ENCODE assay signal across 8 cellular contexts in the genomic region with DNA sequence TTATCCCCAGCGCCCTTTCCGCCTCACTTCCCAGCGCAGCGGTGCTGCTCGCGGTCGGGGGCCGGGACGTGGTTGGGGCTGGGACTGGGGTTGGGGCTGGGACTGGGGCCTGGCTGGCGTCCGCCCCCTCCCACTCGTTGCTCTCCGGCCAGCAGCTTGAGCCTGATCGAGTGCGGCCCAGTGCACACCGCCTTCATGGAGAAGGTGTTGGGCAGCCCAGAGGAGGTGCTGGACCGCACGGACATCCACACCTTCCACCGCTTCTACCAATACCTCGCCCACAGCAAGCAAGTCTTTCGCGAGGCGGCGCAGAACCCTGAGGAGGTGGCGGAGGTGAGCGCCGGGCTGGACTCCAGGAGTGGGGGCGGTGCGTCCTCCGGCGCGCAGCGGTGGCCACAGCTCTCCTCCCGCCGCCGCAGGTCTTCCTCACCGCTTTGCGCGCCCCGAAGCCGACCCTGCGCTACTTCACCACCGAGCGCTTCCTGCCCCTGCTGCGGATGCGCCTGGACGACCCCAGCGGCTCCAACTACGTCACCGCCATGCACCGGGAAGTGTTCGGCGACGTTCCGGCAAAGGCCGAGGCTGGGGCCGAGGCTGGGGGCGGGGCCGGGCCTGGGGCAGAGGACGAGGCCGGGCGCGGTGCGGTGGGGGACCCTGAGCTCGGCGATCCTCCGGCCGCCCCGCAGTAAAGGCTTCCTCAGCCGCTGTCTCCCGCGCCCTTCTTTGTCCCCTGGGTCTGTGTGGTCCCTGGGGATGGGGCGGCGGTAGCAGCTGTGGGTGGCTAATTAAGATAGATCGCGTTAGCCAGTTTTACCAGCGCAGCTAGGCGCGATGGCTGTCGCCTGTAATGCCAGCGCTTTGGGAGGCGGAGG. TPM values are rescaled to one million over a fixed set of nuclear protein-coding genes. Genes with fewer than 3 reads are reported as not detected.
A peak's percentile ranks its signal among the peaks of the same experiment; 100 is the strongest.
DNase-seq lines count a peak whose midpoint lies in the region; ATAC-seq and TF ChIP-seq lines count a peak whose summit lies in the region.

No MANE protein-coding gene starts in this region.

- no peak for TF ChIP-seq CTCF in activated CD8-positive, alpha-beta T cell treated with anti-CD3 and anti-CD28 coated beads for 36 hours (IDR thresholded peaks at IDR 0.05)
- TF ChIP-seq CTCF in lower lobe of right lung (IDR thresholded peaks at IDR 0.05) = no peak

- H3K4me3 ChIP-seq in ectodermal cell (ENCODE audit: insufficient read depth, low read depth, low read length) (peak overlapping the region; percentile 59), lower lobe of right lung (peak overlapping the region; percentile 89)

- H3K9me3 Mint-ChIP-seq in activated CD8-positive, alpha-beta T cell treated with anti-CD3 and anti-CD28 coated beads for 36 hours = no peaks in the 10 kb centered on the region

- ATAC-seq in GM19025 (IDR thresholded peaks at IDR 0.05; ENCODE audit: low read depth, unreplicated experiment) (peak; percentile 83), HG03342 (IDR thresholded peaks at IDR 0.05; ENCODE audit: unreplicated experiment) (peak; percentile 76), lower lobe of right lung (peak; percentile 95 to 96)
- peak; percentile 94 for ATAC-seq in activated CD8-positive, alpha-beta T cell treated with anti-CD3 and anti-CD28 coated beads for 36 hours

- 1 to 2% methylated on average over 82 of the region's 82 CpGs for WGBS in ectodermal cell, 2 experiments

- CTCF ChIA-PET in activated CD8-positive, alpha-beta T cell treated with anti-CD3 and anti-CD28 coated beads for 36 hours (lab: Charles Lee) = interaction anchor here (0.7 to 1.8 kb wide), 9 partner anchors 10 to 256 kb away, joined by 3 to 6 read pairs (median 3); no protein-coding TSS in a partner anchor

- no peaks in the 10 kb centered on the region for H3K27me3 Mint-ChIP-seq in activated CD8-positive, alpha-beta T cell treated with anti-CD3 and anti-CD28 coated beads for 36 hours

- H3K27ac ChIP-seq in ectodermal cell (ENCODE audit: insufficient read depth, low read depth, low read length, poor library complexity, severe bottlenecking) = peak overlapping the region; percentile 72
- H3K27ac ChIP-seq in lower lobe of right lung = peak overlapping the region; percentile 96

- peak overlapping the region; percentile 85 for H3K27ac Mint-ChIP-seq in activated CD8-positive, alpha-beta T cell treated with anti-CD3 and anti-CD28 coated beads for 36 hours

- H3K9me3 ChIP-seq in ectodermal cell (ENCODE audit: control insufficient read depth, low read length) (no peaks in the 10 kb centered on the region), lower lobe of right lung (no peaks in the 10 kb centered on the region)

- DNase-seq in AG20443 (ENCODE audit: low spot score) = peak; percentile 89
- DNase-seq in NCI-H774 (lab: John Stamatoyannopoulos, UW) = peak; percentile 85
- DNase-seq in activated CD8-positive, alpha-beta T cell treated with anti-CD3 and anti-CD28 coated beads for 36 hours = peak; percentile 90
- peak; percentile 89 for DNase-seq in lower lobe of right lung
- peak in 2 of 3 donors; percentile 50 to 71 for DNase-seq in stimulated activated CD4-positive, alpha-beta T cell treated with anti-CD3 and anti-CD28 coated beads, TNF-alpha, amount 100 ng/mL, for 48 hours (ENCODE audit: low read depth in 3 of 3)

- H3K4me3 Mint-ChIP-seq in activated CD8-positive, alpha-beta T cell treated with anti-CD3 and anti-CD28 coated beads for 36 hours = peak overlapping the region; percentile 91

- peaks cover 12% of the 10 kb centered on the region for H3K4me1 Mint-ChIP-seq in activated CD8-positive, alpha-beta T cell treated with anti-CD3 and anti-CD28 coated beads for 36 hours (ENCODE audit: low read depth)

- POLR2A ChIA-PET in activated CD8-positive, alpha-beta T cell treated with anti-CD3 and anti-CD28 coated beads for 36 hours (lab: Charles Lee) = interaction anchor here (0.8 to 2.3 kb wide), 5 partner anchors 11 to 54 kb away, joined by 3 to 12 read pairs (median 4); no protein-coding TSS in a partner anchor

- H3K36me3 ChIP-seq in ectodermal cell (ENCODE audit: control insufficient read depth, insufficient read depth, low read length) = no peaks in the 10 kb centered on the region
- peaks cover 5% of the 10 kb centered on the region for H3K36me3 ChIP-seq in lower lobe of right lung

- peaks cover 3% of the 10 kb centered on the region for H3K36me3 Mint-ChIP-seq in activated CD8-positive, alpha-beta T cell treated with anti-CD3 and anti-CD28 coated beads for 36 hours (ENCODE audit: low read depth)

- intact Hi-C loops in activated CD8-positive, alpha-beta T cell treated with anti-CD3 and anti-CD28 coated beads for 36 hours (cut with micrococcal nuclease) = no loop called here
- intact Hi-C loops in lower lobe of right lung (cut with DNase I) = no loop called here

- H3K4me1 ChIP-seq in ectodermal cell (ENCODE audit: control insufficient read depth, insufficient read depth, low read length) (peaks cover 5% of the 10 kb centered on the region), lower lobe of right lung (peaks cover 20% of the 10 kb centered on the region)

- H3K27me3 ChIP-seq in ectodermal cell (ENCODE audit: control insufficient read depth, insufficient read depth, low read length, poor library complexity, severe bottlenecking) (no peaks in the 10 kb centered on the region), lower lobe of right lung (ENCODE audit: low read depth) (no peaks in the 10 kb centered on the region)

RNA-seq across cellular contexts. Expression of gene HSD17B1, which starts 1.8 kb away (rescaled TPM):
- total RNA-seq in activated CD8-positive, alpha-beta T cell treated with anti-CD3 and anti-CD28 coated beads for 36 hours = under 1 TPM; 0.43 to 0.49 TPM
- polyA plus RNA-seq in ectodermal cell (2013, experiment 1 of 4) = 1.6 TPM
- polyA plus RNA-seq in ectodermal cell (2013, experiment 2 of 4) = 1.8 TPM
- 1.2 TPM for polyA plus RNA-seq in ectodermal cell (2013, experiment 3 of 4)
- 1.9 TPM for polyA plus RNA-seq in ectodermal cell (2013, experiment 4 of 4)
- 2.2 TPM for total RNA-seq in lower lobe of right lung

RNA-seq across cellular contexts. Expression of gene COASY, which starts 7.5 kb away (rescaled TPM):
- 10 to 100 TPM; 59.5 to 60.9 TPM for total RNA-seq in activated CD8-positive, alpha-beta T cell treated with anti-CD3 and anti-CD28 coated beads for 36 hours
- 55.1 TPM for polyA plus RNA-seq in ectodermal cell (2013, experiment 1 of 4)
- 63.8 TPM for polyA plus RNA-seq in ectodermal cell (2013, experiment 2 of 4)
- polyA plus RNA-seq in ectodermal cell (2013, experiment 3 of 4) = 56.7 TPM
- polyA plus RNA-seq in ectodermal cell (2013, experiment 4 of 4) = 59.8 TPM
- total RNA-seq in lower lobe of right lung = 65.8 TPM

RNA-seq across cellular contexts. Expression of gene MLX, which starts 12.4 kb away (rescaled TPM):
- 10 to 100 TPM; 42.7 to 45.9 TPM for total RNA-seq in activated CD8-positive, alpha-beta T cell treated with anti-CD3 and anti-CD28 coated beads for 36 hours
- 32.8 TPM for polyA plus RNA-seq in ectodermal cell (2013, experiment 1 of 4)
- polyA plus RNA-seq in ectodermal cell (2013, experiment 2 of 4) = 31.0 TPM
- polyA plus RNA-seq in ectodermal cell (2013, experiment 3 of 4) = 25.5 TPM
- 28.6 TPM for polyA plus RNA-seq in ectodermal cell (2013, experiment 4 of 4)
- total RNA-seq in lower lobe of right lung = 70.5 TPM

RNA-seq across cellular contexts. Expression of gene NAGLU, which starts 18.4 kb away (rescaled TPM):
- 10 to 100 TPM; 10.8 to 11.4 TPM for total RNA-seq in activated CD8-positive, alpha-beta T cell treated with anti-CD3 and anti-CD28 coated beads for 36 hours
- polyA plus RNA-seq in ectodermal cell (2013, experiment 1 of 4) = 13.4 TPM
- 12.3 TPM for polyA plus RNA-seq in ectodermal cell (2013, experiment 2 of 4)
- polyA plus RNA-seq in ectodermal cell (2013, experiment 3 of 4) = 11.2 TPM
- polyA plus RNA-seq in ectodermal cell (2013, experiment 4 of 4) = 9.7 TPM
- total RNA-seq in lower lobe of right lung = 39.1 TPM

RNA-seq across cellular contexts. Expression of gene PSMC3IP, which starts 23.0 kb away (rescaled TPM):
- total RNA-seq in activated CD8-positive, alpha-beta T cell treated with anti-CD3 and anti-CD28 coated beads for 36 hours = 10 to 100 TPM; 18.1 to 21.4 TPM
- polyA plus RNA-seq in ectodermal cell (2013, experiment 1 of 4) = 39.3 TPM
- 42.5 TPM for polyA plus RNA-seq in ectodermal cell (2013, experiment 2 of 4)
- polyA plus RNA-seq in ectodermal cell (2013, experiment 3 of 4) = 29.1 TPM
- polyA plus RNA-seq in ectodermal cell (2013, experiment 4 of 4) = 30.6 TPM
- 4.8 TPM for total RNA-seq in lower lobe of right lung

Comparison
In these comparisons a context has a peak if more than half of its experiments do, and no peak if none do; other contexts are left out.
1. Peak in every context shown above with its lines: DNase-seq, ATAC-seq, H3K4me3 ChIP-seq and H3K27ac ChIP-seq.